Comparison of ENCODE assay signal across 1 cellular context in the genomic region with DNA sequence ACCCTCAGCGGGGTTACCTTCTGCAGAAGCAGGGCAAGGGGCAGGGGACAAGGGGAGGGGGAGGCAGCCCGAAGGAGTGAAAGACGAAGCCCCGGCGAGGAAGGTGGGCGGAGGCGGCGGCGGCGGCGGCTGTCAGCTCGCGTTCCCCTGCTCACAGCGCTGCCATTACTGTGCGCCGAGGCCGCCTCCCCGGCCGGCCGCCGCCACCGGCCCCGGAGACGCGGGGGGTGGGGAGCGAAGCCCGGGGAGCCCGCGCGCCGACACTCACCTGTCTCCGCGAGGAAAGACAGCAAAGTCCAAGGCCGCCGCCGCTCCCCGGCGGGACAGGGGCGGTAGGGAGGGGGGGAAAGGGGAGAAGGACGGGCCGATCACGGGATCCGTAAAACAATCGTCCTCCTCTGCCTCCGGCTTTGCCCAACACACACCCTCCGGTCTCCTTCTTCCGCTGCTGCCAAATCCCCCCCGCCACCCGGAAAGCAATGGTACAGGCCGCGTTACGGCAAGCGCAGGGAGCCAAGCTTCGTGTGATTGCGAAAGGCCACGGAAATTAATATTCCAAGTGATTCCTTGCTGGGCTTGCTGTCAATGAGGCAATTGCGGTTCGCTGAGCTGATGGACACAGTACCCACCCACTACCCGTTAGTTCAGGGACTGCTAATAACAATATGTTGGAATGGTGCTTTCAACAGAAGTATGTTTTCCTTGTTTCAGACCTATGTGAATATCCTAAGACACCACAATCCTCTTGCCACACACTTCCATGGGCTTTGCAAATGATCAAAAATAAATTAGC.
TF ChIP-seq lines count a peak whose summit lies in the region.

A gene (minus strand): TSS at position 180 of the 793 bp plus-strand sequence. CDS start 19,024 bp downstream, outside the sequence.

TF ChIP-seq in HepG2, 621 proteins besides CTCF, POLR2A, EP300 and RAD21 (continued from another document and continues in another):
- TF ChIP-seq, protein P1, sequence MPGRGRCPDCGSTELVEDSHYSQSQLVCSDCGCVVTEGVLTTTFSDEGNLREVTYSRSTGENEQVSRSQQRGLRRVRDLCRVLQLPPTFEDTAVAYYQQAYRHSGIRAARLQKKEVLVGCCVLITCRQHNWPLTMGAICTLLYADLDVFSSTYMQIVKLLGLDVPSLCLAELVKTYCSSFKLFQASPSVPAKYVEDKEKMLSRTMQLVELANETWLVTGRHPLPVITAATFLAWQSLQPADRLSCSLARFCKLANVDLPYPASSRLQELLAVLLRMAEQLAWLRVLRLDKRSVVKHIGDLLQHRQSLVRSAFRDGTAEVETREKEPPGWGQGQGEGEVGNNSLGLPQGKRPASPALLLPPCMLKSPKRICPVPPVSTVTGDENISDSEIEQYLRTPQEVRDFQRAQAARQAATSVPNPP (CRISPR knock-in tag; IDR thresholded peaks at IDR 0.05): no peak
- TF ChIP-seq ZNF607 (CRISPR knock-in tag; IDR thresholded peaks at IDR 0.05; ENCODE audit: borderline replicate concordance): no peak
- no peak for TF ChIP-seq NPAS2 (CRISPR knock-in tag; IDR thresholded peaks at IDR 0.05; ENCODE audit: borderline replicate concordance)
- no peak for TF ChIP-seq JARID2 (CRISPR knock-in tag; IDR thresholded peaks at IDR 0.05; ENCODE audit: insufficient replicate concordance)
- peak; percentile 49; the same call in 1 of the 2 replicates for TF ChIP-seq ZNF614 (CRISPR knock-in tag; IDR thresholded peaks at IDR 0.05; ENCODE audit: borderline replicate concordance)
- no peak; the same call in 1 of the 2 replicates for TF ChIP-seq MEF2D (CRISPR knock-in tag; IDR thresholded peaks at IDR 0.05)
- TF ChIP-seq ZNF577 (CRISPR knock-in tag; IDR thresholded peaks at IDR 0.05; ENCODE audit: borderline replicate concordance, low read depth): no peak
- TF ChIP-seq SCMH1 (CRISPR knock-in tag; IDR thresholded peaks at IDR 0.05; ENCODE audit: borderline replicate concordance): no peak
- no peak for TF ChIP-seq BORCS8-MEF2B (CRISPR knock-in tag; IDR thresholded peaks at IDR 0.05)
- TF ChIP-seq, protein P2, sequence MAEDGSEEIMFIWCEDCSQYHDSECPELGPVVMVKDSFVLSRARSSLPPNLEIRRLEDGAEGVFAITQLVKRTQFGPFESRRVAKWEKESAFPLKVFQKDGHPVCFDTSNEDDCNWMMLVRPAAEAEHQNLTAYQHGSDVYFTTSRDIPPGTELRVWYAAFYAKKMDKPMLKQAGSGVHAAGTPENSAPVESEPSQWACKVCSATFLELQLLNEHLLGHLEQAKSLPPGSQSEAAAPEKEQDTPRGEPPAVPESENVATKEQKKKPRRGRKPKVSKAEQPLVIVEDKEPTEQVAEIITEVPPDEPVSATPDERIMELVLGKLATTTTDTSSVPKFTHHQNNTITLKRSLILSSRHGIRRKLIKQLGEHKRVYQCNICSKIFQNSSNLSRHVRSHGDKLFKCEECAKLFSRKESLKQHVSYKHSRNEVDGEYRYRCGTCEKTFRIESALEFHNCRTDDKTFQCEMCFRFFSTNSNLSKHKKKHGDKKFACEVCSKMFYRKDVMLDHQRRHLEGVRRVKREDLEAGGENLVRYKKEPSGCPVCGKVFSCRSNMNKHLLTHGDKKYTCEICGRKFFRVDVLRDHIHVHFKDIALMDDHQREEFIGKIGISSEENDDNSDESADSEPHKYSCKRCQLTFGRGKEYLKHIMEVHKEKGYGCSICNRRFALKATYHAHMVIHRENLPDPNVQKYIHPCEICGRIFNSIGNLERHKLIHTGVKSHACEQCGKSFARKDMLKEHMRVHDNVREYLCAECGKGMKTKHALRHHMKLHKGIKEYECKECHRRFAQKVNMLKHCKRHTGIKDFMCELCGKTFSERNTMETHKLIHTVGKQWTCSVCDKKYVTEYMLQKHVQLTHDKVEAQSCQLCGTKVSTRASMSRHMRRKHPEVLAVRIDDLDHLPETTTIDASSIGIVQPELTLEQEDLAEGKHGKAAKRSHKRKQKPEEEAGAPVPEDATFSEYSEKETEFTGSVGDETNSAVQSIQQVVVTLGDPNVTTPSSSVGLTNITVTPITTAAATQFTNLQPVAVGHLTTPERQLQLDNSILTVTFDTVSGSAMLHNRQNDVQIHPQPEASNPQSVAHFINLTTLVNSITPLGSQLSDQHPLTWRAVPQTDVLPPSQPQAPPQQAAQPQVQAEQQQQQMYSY (CRISPR knock-in tag; IDR thresholded peaks at IDR 0.05): no peak
- no peak; the same call in 1 of the 2 replicates for TF ChIP-seq ISX (CRISPR knock-in tag; conservative IDR thresholded peaks at IDR 0.05)
- no peak for TF ChIP-seq CBFB (CRISPR knock-in tag; IDR thresholded peaks at IDR 0.05)
- TF ChIP-seq NFE2L2 (IDR thresholded peaks at IDR 0.05; ENCODE audit: low read length): no peak
- TF ChIP-seq, protein P3, sequence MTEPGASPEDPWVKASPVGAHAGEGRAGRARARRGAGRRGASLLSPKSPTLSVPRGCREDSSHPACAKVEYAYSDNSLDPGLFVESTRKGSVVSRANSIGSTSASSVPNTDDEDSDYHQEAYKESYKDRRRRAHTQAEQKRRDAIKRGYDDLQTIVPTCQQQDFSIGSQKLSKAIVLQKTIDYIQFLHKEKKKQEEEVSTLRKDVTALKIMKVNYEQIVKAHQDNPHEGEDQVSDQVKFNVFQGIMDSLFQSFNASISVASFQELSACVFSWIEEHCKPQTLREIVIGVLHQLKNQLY (CRISPR knock-in tag; IDR thresholded peaks at IDR 0.05): no peak
- TF ChIP-seq, protein P4, sequence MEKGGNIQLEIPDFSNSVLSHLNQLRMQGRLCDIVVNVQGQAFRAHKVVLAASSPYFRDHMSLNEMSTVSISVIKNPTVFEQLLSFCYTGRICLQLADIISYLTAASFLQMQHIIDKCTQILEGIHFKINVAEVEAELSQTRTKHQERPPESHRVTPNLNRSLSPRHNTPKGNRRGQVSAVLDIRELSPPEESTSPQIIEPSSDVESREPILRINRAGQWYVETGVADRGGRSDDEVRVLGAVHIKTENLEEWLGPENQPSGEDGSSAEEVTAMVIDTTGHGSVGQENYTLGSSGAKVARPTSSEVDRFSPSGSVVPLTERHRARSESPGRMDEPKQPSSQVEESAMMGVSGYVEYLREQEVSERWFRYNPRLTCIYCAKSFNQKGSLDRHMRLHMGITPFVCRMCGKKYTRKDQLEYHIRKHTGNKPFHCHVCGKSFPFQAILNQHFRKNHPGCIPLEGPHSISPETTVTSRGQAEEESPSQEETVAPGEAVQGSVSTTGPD (CRISPR knock-in tag; IDR thresholded peaks at IDR 0.05): no peak
- TF ChIP-seq, protein P5, sequence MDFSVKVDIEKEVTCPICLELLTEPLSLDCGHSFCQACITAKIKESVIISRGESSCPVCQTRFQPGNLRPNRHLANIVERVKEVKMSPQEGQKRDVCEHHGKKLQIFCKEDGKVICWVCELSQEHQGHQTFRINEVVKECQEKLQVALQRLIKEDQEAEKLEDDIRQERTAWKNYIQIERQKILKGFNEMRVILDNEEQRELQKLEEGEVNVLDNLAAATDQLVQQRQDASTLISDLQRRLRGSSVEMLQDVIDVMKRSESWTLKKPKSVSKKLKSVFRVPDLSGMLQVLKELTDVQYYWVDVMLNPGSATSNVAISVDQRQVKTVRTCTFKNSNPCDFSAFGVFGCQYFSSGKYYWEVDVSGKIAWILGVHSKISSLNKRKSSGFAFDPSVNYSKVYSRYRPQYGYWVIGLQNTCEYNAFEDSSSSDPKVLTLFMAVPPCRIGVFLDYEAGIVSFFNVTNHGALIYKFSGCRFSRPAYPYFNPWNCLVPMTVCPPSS (IDR thresholded peaks at IDR 0.05): no peak
- TF ChIP-seq ZNF354B (CRISPR knock-in tag; IDR thresholded peaks at IDR 0.05): no peak
- TF ChIP-seq BCL6 (CRISPR knock-in tag; IDR thresholded peaks at IDR 0.05): 0 out of 2 replicates have a peak, but pooled peaks have one; percentile 34
- TF ChIP-seq, protein P6, sequence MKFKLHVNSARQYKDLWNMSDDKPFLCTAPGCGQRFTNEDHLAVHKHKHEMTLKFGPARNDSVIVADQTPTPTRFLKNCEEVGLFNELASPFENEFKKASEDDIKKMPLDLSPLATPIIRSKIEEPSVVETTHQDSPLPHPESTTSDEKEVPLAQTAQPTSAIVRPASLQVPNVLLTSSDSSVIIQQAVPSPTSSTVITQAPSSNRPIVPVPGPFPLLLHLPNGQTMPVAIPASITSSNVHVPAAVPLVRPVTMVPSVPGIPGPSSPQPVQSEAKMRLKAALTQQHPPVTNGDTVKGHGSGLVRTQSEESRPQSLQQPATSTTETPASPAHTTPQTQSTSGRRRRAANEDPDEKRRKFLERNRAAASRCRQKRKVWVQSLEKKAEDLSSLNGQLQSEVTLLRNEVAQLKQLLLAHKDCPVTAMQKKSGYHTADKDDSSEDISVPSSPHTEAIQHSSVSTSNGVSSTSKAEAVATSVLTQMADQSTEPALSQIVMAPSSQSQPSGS (CRISPR knock-in tag; IDR thresholded peaks at IDR 0.05): peak; percentile 56; the same call in 1 of the 2 replicates
- TF ChIP-seq HNRNPLL (IDR thresholded peaks at IDR 0.05; ENCODE audit: low read depth, low read length, poor library complexity, severe bottlenecking): peak; percentile 48
- TF ChIP-seq SP4 (CRISPR knock-in tag; IDR thresholded peaks at IDR 0.05): peak; percentile 72
- TF ChIP-seq PHF20 (CRISPR knock-in tag; IDR thresholded peaks at IDR 0.05): peak; percentile 85
- no peak for TF ChIP-seq CHCHD3 (CRISPR knock-in tag; IDR thresholded peaks at IDR 0.05)
- TF ChIP-seq, protein P7, sequence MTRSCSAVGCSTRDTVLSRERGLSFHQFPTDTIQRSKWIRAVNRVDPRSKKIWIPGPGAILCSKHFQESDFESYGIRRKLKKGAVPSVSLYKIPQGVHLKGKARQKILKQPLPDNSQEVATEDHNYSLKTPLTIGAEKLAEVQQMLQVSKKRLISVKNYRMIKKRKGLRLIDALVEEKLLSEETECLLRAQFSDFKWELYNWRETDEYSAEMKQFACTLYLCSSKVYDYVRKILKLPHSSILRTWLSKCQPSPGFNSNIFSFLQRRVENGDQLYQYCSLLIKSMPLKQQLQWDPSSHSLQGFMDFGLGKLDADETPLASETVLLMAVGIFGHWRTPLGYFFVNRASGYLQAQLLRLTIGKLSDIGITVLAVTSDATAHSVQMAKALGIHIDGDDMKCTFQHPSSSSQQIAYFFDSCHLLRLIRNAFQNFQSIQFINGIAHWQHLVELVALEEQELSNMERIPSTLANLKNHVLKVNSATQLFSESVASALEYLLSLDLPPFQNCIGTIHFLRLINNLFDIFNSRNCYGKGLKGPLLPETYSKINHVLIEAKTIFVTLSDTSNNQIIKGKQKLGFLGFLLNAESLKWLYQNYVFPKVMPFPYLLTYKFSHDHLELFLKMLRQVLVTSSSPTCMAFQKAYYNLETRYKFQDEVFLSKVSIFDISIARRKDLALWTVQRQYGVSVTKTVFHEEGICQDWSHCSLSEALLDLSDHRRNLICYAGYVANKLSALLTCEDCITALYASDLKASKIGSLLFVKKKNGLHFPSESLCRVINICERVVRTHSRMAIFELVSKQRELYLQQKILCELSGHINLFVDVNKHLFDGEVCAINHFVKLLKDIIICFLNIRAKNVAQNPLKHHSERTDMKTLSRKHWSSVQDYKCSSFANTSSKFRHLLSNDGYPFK (CRISPR knock-in tag; IDR thresholded peaks at IDR 0.05; ENCODE audit: borderline replicate concordance): no peak; the same call in 1 of the 2 replicates
- no peak for TF ChIP-seq ZNF256 (CRISPR knock-in tag; conservative IDR thresholded peaks at IDR 0.05)
- TF ChIP-seq, protein P8, sequence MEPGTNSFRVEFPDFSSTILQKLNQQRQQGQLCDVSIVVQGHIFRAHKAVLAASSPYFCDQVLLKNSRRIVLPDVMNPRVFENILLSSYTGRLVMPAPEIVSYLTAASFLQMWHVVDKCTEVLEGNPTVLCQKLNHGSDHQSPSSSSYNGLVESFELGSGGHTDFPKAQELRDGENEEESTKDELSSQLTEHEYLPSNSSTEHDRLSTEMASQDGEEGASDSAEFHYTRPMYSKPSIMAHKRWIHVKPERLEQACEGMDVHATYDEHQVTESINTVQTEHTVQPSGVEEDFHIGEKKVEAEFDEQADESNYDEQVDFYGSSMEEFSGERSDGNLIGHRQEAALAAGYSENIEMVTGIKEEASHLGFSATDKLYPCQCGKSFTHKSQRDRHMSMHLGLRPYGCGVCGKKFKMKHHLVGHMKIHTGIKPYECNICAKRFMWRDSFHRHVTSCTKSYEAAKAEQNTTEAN (CRISPR knock-in tag; conservative IDR thresholded peaks at IDR 0.05): 0 out of 2 replicates have a peak, but pooled peaks have one; percentile 33
- TF ChIP-seq ZNF30 (CRISPR knock-in tag; IDR thresholded peaks at IDR 0.05): no peak
- no peak for TF ChIP-seq HOXA7 (CRISPR knock-in tag; IDR thresholded peaks at IDR 0.05)
- TF ChIP-seq ZNF552 (CRISPR knock-in tag; IDR thresholded peaks at IDR 0.05; ENCODE audit: borderline replicate concordance): no peak
- TF ChIP-seq, protein P9, sequence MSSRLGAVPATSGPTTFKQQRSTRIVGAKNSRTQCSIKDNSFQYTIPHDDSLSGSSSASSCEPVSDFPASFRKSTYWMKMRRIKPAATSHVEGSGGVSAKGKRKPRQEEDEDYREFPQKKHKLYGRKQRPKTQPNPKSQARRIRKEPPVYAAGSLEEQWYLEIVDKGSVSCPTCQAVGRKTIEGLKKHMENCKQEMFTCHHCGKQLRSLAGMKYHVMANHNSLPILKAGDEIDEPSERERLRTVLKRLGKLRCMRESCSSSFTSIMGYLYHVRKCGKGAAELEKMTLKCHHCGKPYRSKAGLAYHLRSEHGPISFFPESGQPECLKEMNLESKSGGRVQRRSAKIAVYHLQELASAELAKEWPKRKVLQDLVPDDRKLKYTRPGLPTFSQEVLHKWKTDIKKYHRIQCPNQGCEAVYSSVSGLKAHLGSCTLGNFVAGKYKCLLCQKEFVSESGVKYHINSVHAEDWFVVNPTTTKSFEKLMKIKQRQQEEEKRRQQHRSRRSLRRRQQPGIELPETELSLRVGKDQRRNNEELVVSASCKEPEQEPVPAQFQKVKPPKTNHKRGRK (CRISPR knock-in tag; IDR thresholded peaks at IDR 0.05): no peak
- TF ChIP-seq, protein P10, sequence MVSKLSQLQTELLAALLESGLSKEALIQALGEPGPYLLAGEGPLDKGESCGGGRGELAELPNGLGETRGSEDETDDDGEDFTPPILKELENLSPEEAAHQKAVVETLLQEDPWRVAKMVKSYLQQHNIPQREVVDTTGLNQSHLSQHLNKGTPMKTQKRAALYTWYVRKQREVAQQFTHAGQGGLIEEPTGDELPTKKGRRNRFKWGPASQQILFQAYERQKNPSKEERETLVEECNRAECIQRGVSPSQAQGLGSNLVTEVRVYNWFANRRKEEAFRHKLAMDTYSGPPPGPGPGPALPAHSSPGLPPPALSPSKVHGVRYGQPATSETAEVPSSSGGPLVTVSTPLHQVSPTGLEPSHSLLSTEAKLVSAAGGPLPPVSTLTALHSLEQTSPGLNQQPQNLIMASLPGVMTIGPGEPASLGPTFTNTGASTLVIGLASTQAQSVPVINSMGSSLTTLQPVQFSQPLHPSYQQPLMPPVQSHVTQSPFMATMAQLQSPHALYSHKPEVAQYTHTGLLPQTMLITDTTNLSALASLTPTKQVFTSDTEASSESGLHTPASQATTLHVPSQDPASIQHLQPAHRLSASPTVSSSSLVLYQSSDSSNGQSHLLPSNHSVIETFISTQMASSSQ (IDR thresholded peaks at IDR 0.05; ENCODE audit: low read depth): no peak
- TF ChIP-seq, protein P10 (CRISPR knock-in tag; IDR thresholded peaks at IDR 0.05; ENCODE audit: borderline replicate concordance): peak; percentile 60; the same call in 1 of the 2 replicates
- TF ChIP-seq ZNF564 (CRISPR knock-in tag; IDR thresholded peaks at IDR 0.05): peak; percentile 59; the same call in 1 of the 2 replicates
- TF ChIP-seq ZNF549 (CRISPR knock-in tag; IDR thresholded peaks at IDR 0.05): no peak
